ENCODE assay signal across 26 cellular contexts in the genomic region with DNA sequence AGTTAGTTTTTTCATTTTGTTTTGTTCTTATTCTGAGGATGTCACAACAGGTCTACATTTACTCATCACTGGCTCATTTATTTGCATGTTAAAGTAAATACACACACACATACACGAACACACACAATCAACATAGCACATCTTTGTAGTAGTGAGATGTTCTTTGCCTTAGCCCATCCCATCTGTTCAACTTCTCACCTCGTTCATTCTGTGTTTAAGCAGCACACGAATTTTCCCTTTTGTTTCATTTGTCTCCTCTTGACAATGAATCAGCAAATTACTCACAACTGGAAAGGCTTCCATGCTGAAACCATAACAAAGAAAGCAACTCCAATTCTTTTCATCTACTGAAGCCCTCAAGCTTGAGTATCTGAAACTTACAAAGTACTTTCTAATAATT.
DNase-seq lines count a peak whose midpoint lies in the region; ATAC-seq, FAIRE-seq and TF ChIP-seq lines count a peak whose summit lies in the region.
"Had no signal": no experiment of that assay in that cellular context is flagged by ENCODE, and none has a peak within 500 bp of the region (broad histone marks: within the 10 kb centered on the region; RNA-seq: fewer than 3 reads in every experiment).

No MANE protein-coding gene starts in this region.

- H3K9ac ChIP-seq in astrocyte (ENCODE audit: low read length): no peak overlapping the region
- H3K9ac ChIP-seq: SK-N-SH had no signal

- TF ChIP-seq RAD21 in A549 (conservative IDR thresholded peaks at IDR 0.05 in 1 of 2, IDR thresholded peaks at IDR 0.05 in 1 of 2): no peak

- no peak for TF ChIP-seq CTCF in A549 (IDR thresholded peaks at IDR 0.05)
- TF ChIP-seq CTCF in HFFc6 (IDR thresholded peaks at IDR 0.05): no peak
- no peak for TF ChIP-seq CTCF in astrocyte (IDR thresholded peaks at IDR 0.05; ENCODE audit: insufficient read depth, low read depth, low read length)
- no peak for TF ChIP-seq CTCF in hepatocyte (IDR thresholded peaks at IDR 0.05; ENCODE audit: poor library complexity)
- no peak for TF ChIP-seq CTCF in BE2C (IDR thresholded peaks at IDR 0.05; ENCODE audit: low read depth, low read length)

- ATAC-seq in A549: peak; percentile 36 to 50; a peak in 4 of 6 replicates
- ATAC-seq in GM18868 (IDR thresholded peaks at IDR 0.05; ENCODE audit: unreplicated experiment): no peak
- ATAC-seq: naive thymus-derived CD8-positive, alpha-beta T cell had no signal

- CTCF ChIA-PET in A549 (lab: Yijun Ruan, JAX): no interaction called here

- no peaks in the 10 kb centered on the region for H3K9me2 ChIP-seq in hepatocyte (replicated peaks; ENCODE audit: insufficient read depth)
- H3K9me2 ChIP-seq: SK-N-SH had no signal

- no peak overlapping the region for H3K4me3 ChIP-seq in A549
- H3K4me3 ChIP-seq in astrocyte (ENCODE audit: insufficient read depth, low read depth, low read length): no peak overlapping the region
- no peak overlapping the region for H3K4me3 ChIP-seq in hepatocyte
- no peak overlapping the region for H3K4me3 ChIP-seq in BE2C (ENCODE audit: low read depth, low read length)
- H3K4me3 ChIP-seq: dorsolateral prefrontal cortex, ovary had no signal

- WGBS in A549 (ENCODE audit: missing lambda C conversion rate): 2% methylated on average over 3 of the region's 3 CpGs
- 66% methylated on average over 3 of the region's 3 CpGs for WGBS in hepatocyte (ENCODE audit: low lambda C conversion rate, missing lambda C conversion rate)

- H3K36me3 Mint-ChIP-seq in HFFc6 (ENCODE audit: low read depth): peaks cover 3% of the 10 kb centered on the region; the same call in 1 of the 2 replicates
- no peaks in the 10 kb centered on the region for H3K36me3 Mint-ChIP-seq in astrocyte (ENCODE audit: low read depth, unreplicated experiment)
- H3K36me3 Mint-ChIP-seq: activated naive CD8-positive, alpha-beta T cell treated with anti-CD3 and anti-CD28 coated beads for 36 hours; naive thymus-derived CD8-positive, alpha-beta T cell had no signal

- H3K4me3 Mint-ChIP-seq in HFFc6: no peak overlapping the region
- H3K4me3 Mint-ChIP-seq in astrocyte (ENCODE audit: unreplicated experiment): no peak overlapping the region
- H3K4me3 Mint-ChIP-seq: activated CD4-positive, alpha-beta memory T cell treated with anti-CD3 and anti-CD28 coated beads, Interleukin-2, amount 10 ng/mL, durations not matched to agents 7 days and 5 days; activated naive CD8-positive, alpha-beta T cell treated with anti-CD3 and anti-CD28 coated beads for 36 hours; mesothelial cell of epicardium; naive thymus-derived CD8-positive, alpha-beta T cell; T-helper 1 cell treated with Interleukin-12 subunit alpha and Interleukin-12 subunit beta and Interleukin-4 antibody, amounts not matched to agents 30 μg/mL and 1 μg/mL, for 36 hours; type B pancreatic cell had no signal

- peak in 1 of 2 experiments; percentile 51 for DNase-seq in A549 (ENCODE audit: low read depth in 1 of 2, low spot score in 1 of 2)
- DNase-seq in HFFc6: peak; percentile 9
- DNase-seq in astrocyte (ENCODE audit: low read depth): peak; percentile 36
- DNase-seq in hepatocyte (ENCODE audit: low spot score): no peak
- DNase-seq in NCI-H1092 treated with DMSO at 0.1 percent for 48 hours (lab: John Stamatoyannopoulos, UW): no peak
- DNase-seq in NCI-H2081 treated with DMSO at 0.1 percent for 48 hours (lab: John Stamatoyannopoulos, UW): no peak
- DNase-seq in BE2C: no peak
- DNase-seq: activated CD4-positive, alpha-beta memory T cell treated with anti-CD3 and anti-CD28 coated beads, Interleukin-2, amount 10 ng/mL, durations not matched to agents 7 days and 5 days; activated CD4-positive, CD25-positive, alpha-beta regulatory T cell treated with anti-CD3 and anti-CD28 coated beads, Interleukin-2, amount 50 U/mL, for 72 hours; activated effector memory CD4-positive, alpha-beta T cell treated with Interleukin-2 at 50 U/mL for 16 hours; activated naive CD8-positive, alpha-beta T cell treated with anti-CD3 and anti-CD28 coated beads for 36 hours; activated T-cell treated with anti-CD3 and anti-CD28 coated beads for 4 hours; cerebellar nuclear complex; dorsolateral prefrontal cortex; glutamatergic neuron; Kasumi-1; kidney; naive thymus-derived CD8-positive, alpha-beta T cell; NCI-H187; ovary; SK-N-SH; stimulated activated CD4-positive, alpha-beta T cell treated with anti-CD3 and anti-CD28 coated beads, Interleukin-2, amount 100 ng/mL, for 24 hours had no signal

- FAIRE-seq in A549 (lab: Jason Lieb, UNC) (peak; percentile 32), astrocyte (lab: Jason Lieb, UNC) (no peak)
- FAIRE-seq: kidney had no signal

- peaks cover 4% of the 10 kb centered on the region; the same call in 1 of the 3 replicates for H3K4me1 ChIP-seq in A549
- H3K4me1 ChIP-seq in astrocyte (ENCODE audit: insufficient read depth, low read length): no peaks in the 10 kb centered on the region
- H3K4me1 ChIP-seq in hepatocyte (ENCODE audit: insufficient read depth): no peaks in the 10 kb centered on the region
- H3K4me1 ChIP-seq in BE2C: no peaks in the 10 kb centered on the region

- H3K9me3 Mint-ChIP-seq in HFFc6: peaks cover 36% of the 10 kb centered on the region
- peaks cover 3% of the 10 kb centered on the region for H3K9me3 Mint-ChIP-seq in astrocyte (ENCODE audit: unreplicated experiment)
- H3K9me3 Mint-ChIP-seq: activated naive CD8-positive, alpha-beta T cell treated with anti-CD3 and anti-CD28 coated beads for 36 hours; T-helper 1 cell treated with Interleukin-12 subunit alpha and Interleukin-12 subunit beta and Interleukin-4 antibody, amounts not matched to agents 30 μg/mL and 1 μg/mL, for 36 hours; type B pancreatic cell had no signal

- H3K36me3 ChIP-seq in astrocyte (ENCODE audit: insufficient read depth, low read length) (no peaks in the 10 kb centered on the region), hepatocyte (replicated peaks; ENCODE audit: insufficient read depth, low read depth) (no peaks in the 10 kb centered on the region), BE2C (no peaks in the 10 kb centered on the region)
- H3K36me3 ChIP-seq: ovary had no signal

- H3K27me3 ChIP-seq in astrocyte (ENCODE audit: insufficient read depth, low read length): no peaks in the 10 kb centered on the region
- H3K27me3 ChIP-seq in hepatocyte: no peaks in the 10 kb centered on the region
- no peaks in the 10 kb centered on the region for H3K27me3 ChIP-seq in BE2C
- H3K27me3 ChIP-seq: dorsolateral prefrontal cortex, ovary had no signal

- H3K27ac Mint-ChIP-seq in HFFc6 (peak overlapping the region; percentile 59), astrocyte (ENCODE audit: unreplicated experiment) (no peak overlapping the region)
- H3K27ac Mint-ChIP-seq: activated CD4-positive, alpha-beta memory T cell treated with anti-CD3 and anti-CD28 coated beads, Interleukin-2, amount 10 ng/mL, durations not matched to agents 7 days and 5 days; activated naive CD8-positive, alpha-beta T cell treated with anti-CD3 and anti-CD28 coated beads for 36 hours; mesothelial cell of epicardium; naive thymus-derived CD8-positive, alpha-beta T cell; T-helper 1 cell treated with Interleukin-12 subunit alpha and Interleukin-12 subunit beta and Interleukin-4 antibody, amounts not matched to agents 30 μg/mL and 1 μg/mL, for 36 hours; type B pancreatic cell had no signal

- H3K9me3 ChIP-seq in A549 (no peaks in the 10 kb centered on the region), astrocyte (ENCODE audit: insufficient read depth, low read depth, low read length) (no peaks in the 10 kb centered on the region), hepatocyte (ENCODE audit: low read depth) (no peaks in the 10 kb centered on the region), BE2C (no peaks in the 10 kb centered on the region)
- H3K9me3 ChIP-seq: ovary, SK-N-SH had no signal

- TF ChIP-seq EP300 in A549 (IDR thresholded peaks at IDR 0.05): no peak

- POLR2A ChIA-PET in A549 (lab: Yijun Ruan, JAX): no interaction called here

- TF ChIP-seq POLR2A in A549 (IDR thresholded peaks at IDR 0.05; ENCODE audit: low read length): no peak

- no peaks in the 10 kb centered on the region for H3K79me2 ChIP-seq in astrocyte (ENCODE audit: insufficient read depth, low read length)
- no peaks in the 10 kb centered on the region for H3K79me2 ChIP-seq in hepatocyte

- H3K4me1 Mint-ChIP-seq in HFFc6 (ENCODE audit: low read depth) (peaks cover 5% of the 10 kb centered on the region; the same call in 1 of the 2 replicates), astrocyte (ENCODE audit: low read depth, unreplicated experiment) (peaks cover 6% of the 10 kb centered on the region)
- H3K4me1 Mint-ChIP-seq: activated CD4-positive, alpha-beta memory T cell treated with anti-CD3 and anti-CD28 coated beads, Interleukin-2, amount 10 ng/mL, durations not matched to agents 7 days and 5 days; activated naive CD8-positive, alpha-beta T cell treated with anti-CD3 and anti-CD28 coated beads for 36 hours; mesothelial cell of epicardium; naive thymus-derived CD8-positive, alpha-beta T cell had no signal

- H3K27ac ChIP-seq in A549: peak overlapping the region; percentile 1 to 49; a peak in 2 of 6 replicates
- no peak overlapping the region for H3K27ac ChIP-seq in astrocyte (ENCODE audit: low read depth, low read length)
- H3K27ac ChIP-seq in hepatocyte: no peak overlapping the region
- H3K27ac ChIP-seq: ovary had no signal

- no peaks in the 10 kb centered on the region for H4K20me1 ChIP-seq in astrocyte (ENCODE audit: insufficient read depth, low read length)
- H4K20me1 ChIP-seq in hepatocyte (ENCODE audit: insufficient read depth, poor library complexity, severe bottlenecking): no peaks in the 10 kb centered on the region

- H3K4me2 ChIP-seq in A549: peak overlapping the region; percentile 6; the same call in 2 of the 3 replicates
- peak overlapping the region; percentile 34 for H3K4me2 ChIP-seq in astrocyte (ENCODE audit: low read length)
- H3K4me2 ChIP-seq in hepatocyte: no peak overlapping the region
- H3K4me2 ChIP-seq: SK-N-SH had no signal

- H2AFZ ChIP-seq in astrocyte (ENCODE audit: low read depth, low read length): peak overlapping the region; percentile 29
- peak overlapping the region; percentile 60 for H2AFZ ChIP-seq in hepatocyte

- H3K27me3 Mint-ChIP-seq in HFFc6 (ENCODE audit: insufficient read depth) (no peaks in the 10 kb centered on the region), astrocyte (ENCODE audit: low read depth, unreplicated experiment) (no peaks in the 10 kb centered on the region)
- H3K27me3 Mint-ChIP-seq: activated CD4-positive, alpha-beta memory T cell treated with anti-CD3 and anti-CD28 coated beads, Interleukin-2, amount 10 ng/mL, durations not matched to agents 7 days and 5 days; activated naive CD8-positive, alpha-beta T cell treated with anti-CD3 and anti-CD28 coated beads for 36 hours had no signal

TF ChIP-seq in A549, 52 proteins besides CTCF, POLR2A, EP300 and RAD21:
- no peak for TF ChIP-seq FOSL2 (IDR thresholded peaks at IDR 0.05)
- peak; percentile 44 for TF ChIP-seq FOSL2 (CRISPR knock-in tag; IDR thresholded peaks at IDR 0.05)
- TF ChIP-seq JUNB (IDR thresholded peaks at IDR 0.05): 0 out of 2 replicates have a peak, but pooled peaks have one; percentile 28
- TF ChIP-seq MAFK (IDR thresholded peaks at IDR 0.05; ENCODE audit: partially characterized antibody): peak; percentile 79
- TF ChIP-seq CEBPB (IDR thresholded peaks at IDR 0.05): no peak

Comparison
In these comparisons a context has a peak if more than half of its experiments do, and no peak if none do; other contexts are left out.
1. DNase-seq: peak in HFFc6 (single experiment) and astrocyte (single experiment); none in hepatocyte (single experiment), NCI-H1092 treated with DMSO at 0.1 percent for 48 hours (single experiment), NCI-H2081 treated with DMSO at 0.1 percent for 48 hours (single experiment) and BE2C (single experiment).
2. H3K27ac ChIP-seq: peak in A549 (2 of 2); none in astrocyte (single experiment) and hepatocyte (single experiment).